ENCODE assay signal across 33 cellular contexts in the genomic region with DNA sequence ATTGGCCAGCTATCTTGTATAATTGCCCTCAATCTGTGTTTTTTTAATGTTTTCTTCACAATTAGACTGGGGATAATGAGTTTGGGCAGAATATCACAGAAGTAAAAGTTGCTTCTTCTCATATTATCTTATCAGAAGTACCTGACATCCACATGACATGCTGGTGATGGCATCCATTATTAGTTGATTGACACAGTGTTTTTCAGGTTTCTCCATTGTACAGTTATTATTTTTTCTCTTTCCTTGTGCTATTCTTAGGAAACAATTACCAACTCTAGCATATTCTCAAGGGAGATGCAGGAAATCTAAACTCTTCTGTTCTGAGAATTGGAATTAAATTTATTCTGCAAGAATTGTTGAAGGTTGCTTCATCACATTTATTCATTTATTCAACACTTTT.
DNase-seq lines count a peak whose midpoint lies in the region; ATAC-seq, FAIRE-seq and TF ChIP-seq lines count a peak whose summit lies in the region.
"Had no signal": no experiment of that assay in that cellular context is flagged by ENCODE, and none has a peak within 500 bp of the region (broad histone marks: within the 10 kb centered on the region; RNA-seq: fewer than 3 reads in every experiment).

No MANE protein-coding gene starts in this region.

- H3K9me3 Mint-ChIP-seq in CD4-positive, alpha-beta T cell: peaks cover 10% of the 10 kb centered on the region

- no peaks in the 10 kb centered on the region for H3K4me1 Mint-ChIP-seq in CD4-positive, alpha-beta T cell (ENCODE audit: low read depth)
- H3K4me1 Mint-ChIP-seq: B cell; CD14-positive monocyte; CD4-positive, alpha-beta memory T cell; CD4-positive, CD25-positive, alpha-beta regulatory T cell; CD8-positive, alpha-beta memory T cell had no signal

- no peak overlapping the region for H3K9ac ChIP-seq in BLaER1
- H3K9ac ChIP-seq in BLaER1 treated with 17β-estradiol and CSF1 and Interleukin-3, amounts not matched to agents 10 nM and 100 nM: no peak overlapping the region
- no peak overlapping the region for H3K9ac ChIP-seq in neural cell (ENCODE audit: low read length)

- H3K36me3 Mint-ChIP-seq in CD4-positive, alpha-beta T cell (ENCODE audit: low read depth): no peaks in the 10 kb centered on the region
- H3K36me3 Mint-ChIP-seq: CD14-positive monocyte; CD4-positive, alpha-beta memory T cell; CD4-positive, CD25-positive, alpha-beta regulatory T cell; CD8-positive, alpha-beta memory T cell; CD8-positive, alpha-beta T cell had no signal

- H3F3A ChIP-seq in neural cell (ENCODE audit: insufficient read depth, low read length, poor library complexity, severe bottlenecking): no peaks in the 10 kb centered on the region

- no peaks in the 10 kb centered on the region for H3K36me3 ChIP-seq in BLaER1
- no peaks in the 10 kb centered on the region for H3K36me3 ChIP-seq in BLaER1 treated with 17β-estradiol and CSF1 and Interleukin-3, amounts not matched to agents 10 nM and 100 nM
- H3K36me3 ChIP-seq in neural cell (ENCODE audit: insufficient read depth, low read length): no peaks in the 10 kb centered on the region
- H3K36me3 ChIP-seq: BE2C had no signal

- no peak overlapping the region for H2AFZ ChIP-seq in neural cell (ENCODE audit: low read depth, low read length)

- no peaks in the 10 kb centered on the region for H3K9me2 ChIP-seq in neural cell (ENCODE audit: insufficient read depth, low read length)

- H3K4me2 ChIP-seq in BLaER1 (peak overlapping the region; percentile 65), neural cell (ENCODE audit: low read length) (peak overlapping the region; percentile 26)
- H3K4me2 ChIP-seq in BLaER1 treated with 17β-estradiol and CSF1 and Interleukin-3, amounts not matched to agents 10 nM and 100 nM: peak overlapping the region in 6 of 11 experiments; percentile 22 to 56 (median 44); a peak in 9 of 22 replicates
- H3K4me2 ChIP-seq: A549 had no signal

- DNase-seq in frontal cortex (ENCODE audit: low spot score in 2 of 2): no peak
- no peak for DNase-seq in CD4-positive, alpha-beta T cell
- DNase-seq: 8988T; ACHN; AML-193; BE2C; C1 segment of cervical spinal cord; Caco-2; Calu3; CD4-positive, alpha-beta memory T cell; CD4-positive, CD25-positive, alpha-beta regulatory T cell; CD8-positive, alpha-beta memory T cell; CD8-positive, alpha-beta T cell; COR-L47; DMS 273 treated with DMSO at 0.1 percent for 48 hours; DMS153; DMS53; DMS79; DMS79 treated with DMSO at 0.1 percent for 48 hours; DND-41; EL had no signal

- no peak for ATAC-seq in GM19463 (IDR thresholded peaks at IDR 0.05; ENCODE audit: unreplicated experiment)
- no peak for ATAC-seq in CD4-positive, alpha-beta T cell (ENCODE audit: poor library complexity)
- ATAC-seq: A549; CD8-positive, alpha-beta T cell had no signal

- no peak for FAIRE-seq in frontal cortex (lab: Jason Lieb, UNC)
- FAIRE-seq: A204.1, A549, D721Med, G401.6 had no signal

- CTCF ChIA-PET in CD4-positive, alpha-beta T cell (lab: Charles Lee): no interaction called here

- H3K4me1 ChIP-seq in BLaER1: peaks cover 35% of the 10 kb centered on the region
- peaks cover 0 to 30% (median 23%) of the 10 kb centered on the region in 10 experiments; a peak in 14 of 20 replicates for H3K4me1 ChIP-seq in BLaER1 treated with 17β-estradiol and CSF1 and Interleukin-3, amounts not matched to agents 10 nM and 100 nM
- H3K4me1 ChIP-seq: A549, BE2C, Caco-2 had no signal

- H3K27ac Mint-ChIP-seq in CD4-positive, alpha-beta T cell: no peak overlapping the region
- H3K27ac Mint-ChIP-seq: B cell; CD14-positive monocyte; CD4-positive, alpha-beta memory T cell; CD4-positive, CD25-positive, alpha-beta regulatory T cell; CD8-positive, alpha-beta memory T cell; CD8-positive, alpha-beta T cell had no signal

- H3K27me3 ChIP-seq in BLaER1 (no peaks in the 10 kb centered on the region), neural cell (ENCODE audit: insufficient read depth, low read depth, low read length) (no peaks in the 10 kb centered on the region)
- no peaks in the 10 kb centered on the region for H3K27me3 ChIP-seq in BLaER1 treated with 17β-estradiol and CSF1 and Interleukin-3, amounts not matched to agents 10 nM and 100 nM
- H3K27me3 ChIP-seq in CD4-positive, alpha-beta T cell (ENCODE audit: control insufficient read depth, insufficient read depth, low read length): no peaks in the 10 kb centered on the region

- no peak for TF ChIP-seq RAD21 in neural cell (conservative IDR thresholded peaks at IDR 0.05)

- H3K4me3 Mint-ChIP-seq in CD4-positive, alpha-beta T cell: no peak overlapping the region
- H3K4me3 Mint-ChIP-seq: B cell; CD14-positive monocyte; CD4-positive, alpha-beta memory T cell; CD4-positive, CD25-positive, alpha-beta regulatory T cell; CD8-positive, alpha-beta memory T cell; CD8-positive, alpha-beta T cell had no signal

- TF ChIP-seq CTCF in neural cell (IDR thresholded peaks at IDR 0.05; ENCODE audit: poor library complexity, severe bottlenecking): no peak
- no peak for TF ChIP-seq CTCF in CD4-positive, alpha-beta T cell (IDR thresholded peaks at IDR 0.05)

- no peaks in the 10 kb centered on the region for H3K79me2 ChIP-seq in neural cell (replicated peaks; ENCODE audit: insufficient read depth, low read length)

- H3K4me3 ChIP-seq in BLaER1 (no peak overlapping the region), neural cell (ENCODE audit: low read length) (peak overlapping the region; percentile 23)
- no peak overlapping the region for H3K4me3 ChIP-seq in BLaER1 treated with 17β-estradiol and CSF1 and Interleukin-3, amounts not matched to agents 10 nM and 100 nM
- H3K4me3 ChIP-seq: A549 had no signal

- no peaks in the 10 kb centered on the region for H3K27me3 Mint-ChIP-seq in CD4-positive, alpha-beta T cell
- H3K27me3 Mint-ChIP-seq: B cell; CD4-positive, alpha-beta memory T cell; CD4-positive, CD25-positive, alpha-beta regulatory T cell; CD8-positive, alpha-beta memory T cell had no signal

- POLR2A ChIA-PET in CD4-positive, alpha-beta T cell (lab: Charles Lee): no interaction called here

- intact Hi-C loops in CD4-positive, alpha-beta T cell (cut with DNase I, micrococcal nuclease): no loop called here

- H3K27ac ChIP-seq in BLaER1 (no peak overlapping the region), neural cell (ENCODE audit: low read length) (peak overlapping the region; percentile 78)
- H3K27ac ChIP-seq in BLaER1 treated with 17β-estradiol and CSF1 and Interleukin-3, amounts not matched to agents 10 nM and 100 nM: 0 out of 22 replicates have a peak overlapping the region, but pooled peaks of 1 of the 11 experiments have one; percentile 1
- H3K27ac ChIP-seq in CD4-positive, alpha-beta T cell (ENCODE audit: low read depth, low read length): no peak overlapping the region
- H3K27ac ChIP-seq: 22Rv1, A549, C4-2B had no signal

- H4K20me1 ChIP-seq in BLaER1 (no peaks in the 10 kb centered on the region), neural cell (ENCODE audit: insufficient read depth) (no peaks in the 10 kb centered on the region)
- no peaks in the 10 kb centered on the region for H4K20me1 ChIP-seq in BLaER1 treated with 17β-estradiol and CSF1 and Interleukin-3, amounts not matched to agents 10 nM and 100 nM

- H3K9me3 ChIP-seq in BLaER1 (peaks cover 8% of the 10 kb centered on the region; the same call in 1 of the 2 replicates), neural cell (ENCODE audit: low read length) (no peaks in the 10 kb centered on the region)
- H3K9me3 ChIP-seq in BLaER1 treated with 17β-estradiol and CSF1 and Interleukin-3, amounts not matched to agents 10 nM and 100 nM (replicated peaks in 1 of 11): peaks cover 0 to 17% (median 0%) of the 10 kb centered on the region in 11 experiments; a peak in 5 of 22 replicates
- H3K9me3 ChIP-seq in CD4-positive, alpha-beta T cell (ENCODE audit: control insufficient read depth, low read length): no peaks in the 10 kb centered on the region
- H3K9me3 ChIP-seq: A549, BE2C, Caco-2 had no signal

- peak; percentile 97 for TF ChIP-seq EP300 in neural cell (conservative IDR thresholded peaks at IDR 0.05; ENCODE audit: poor library complexity, severe bottlenecking)

TF ChIP-seq in neural cell, 6 proteins besides CTCF, POLR2A, EP300 and RAD21:
- TF ChIP-seq SMC3 (conservative IDR thresholded peaks at IDR 0.05; ENCODE audit: poor library complexity): no peak
- TF ChIP-seq EZH2 (IDR thresholded peaks at IDR 0.05; ENCODE audit: borderline replicate concordance, insufficient read depth, low read length, poor library complexity, severe bottlenecking): no peak
- TF ChIP-seq, protein P1, sequence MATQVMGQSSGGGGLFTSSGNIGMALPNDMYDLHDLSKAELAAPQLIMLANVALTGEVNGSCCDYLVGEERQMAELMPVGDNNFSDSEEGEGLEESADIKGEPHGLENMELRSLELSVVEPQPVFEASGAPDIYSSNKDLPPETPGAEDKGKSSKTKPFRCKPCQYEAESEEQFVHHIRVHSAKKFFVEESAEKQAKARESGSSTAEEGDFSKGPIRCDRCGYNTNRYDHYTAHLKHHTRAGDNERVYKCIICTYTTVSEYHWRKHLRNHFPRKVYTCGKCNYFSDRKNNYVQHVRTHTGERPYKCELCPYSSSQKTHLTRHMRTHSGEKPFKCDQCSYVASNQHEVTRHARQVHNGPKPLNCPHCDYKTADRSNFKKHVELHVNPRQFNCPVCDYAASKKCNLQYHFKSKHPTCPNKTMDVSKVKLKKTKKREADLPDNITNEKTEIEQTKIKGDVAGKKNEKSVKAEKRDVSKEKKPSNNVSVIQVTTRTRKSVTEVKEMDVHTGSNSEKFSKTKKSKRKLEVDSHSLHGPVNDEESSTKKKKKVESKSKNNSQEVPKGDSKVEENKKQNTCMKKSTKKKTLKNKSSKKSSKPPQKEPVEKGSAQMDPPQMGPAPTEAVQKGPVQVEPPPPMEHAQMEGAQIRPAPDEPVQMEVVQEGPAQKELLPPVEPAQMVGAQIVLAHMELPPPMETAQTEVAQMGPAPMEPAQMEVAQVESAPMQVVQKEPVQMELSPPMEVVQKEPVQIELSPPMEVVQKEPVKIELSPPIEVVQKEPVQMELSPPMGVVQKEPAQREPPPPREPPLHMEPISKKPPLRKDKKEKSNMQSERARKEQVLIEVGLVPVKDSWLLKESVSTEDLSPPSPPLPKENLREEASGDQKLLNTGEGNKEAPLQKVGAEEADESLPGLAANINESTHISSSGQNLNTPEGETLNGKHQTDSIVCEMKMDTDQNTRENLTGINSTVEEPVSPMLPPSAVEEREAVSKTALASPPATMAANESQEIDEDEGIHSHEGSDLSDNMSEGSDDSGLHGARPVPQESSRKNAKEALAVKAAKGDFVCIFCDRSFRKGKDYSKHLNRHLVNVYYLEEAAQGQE (IDR thresholded peaks at IDR 0.05; ENCODE audit: borderline replicate concordance): peak; percentile 93
- no peak for TF ChIP-seq TAF1 (IDR thresholded peaks at IDR 0.05; ENCODE audit: low read depth)
- TF ChIP-seq MXI1 (conservative IDR thresholded peaks at IDR 0.05; ENCODE audit: poor library complexity, severe bottlenecking): no peak
- TF ChIP-seq POLR2AphosphoS5 (IDR thresholded peaks at IDR 0.05): peak; percentile 84
